Comparison of ENCODE assay signal across 8 cellular contexts in genomic region chr6:116278478-116278822, GRCh38. TPM values are rescaled to one million over a fixed set of nuclear protein-coding genes. Genes with fewer than 3 reads are reported as not detected.
DNase-seq lines count a peak whose midpoint lies in the region; ATAC-seq and TF ChIP-seq lines count a peak whose summit lies in the region.

No MANE protein-coding gene starts in this region.

- no peaks in the 10 kb centered on the region; the same call in 1 of the 2 replicates for H3K4me1 ChIP-seq in BE2C

- ATAC-seq in natural killer cell = no peak

- H3K9me3 Mint-ChIP-seq in natural killer cell = no peaks in the 10 kb centered on the region

- DNase-seq in BE2C (no peak), LNCaP clone FGC (ENCODE audit: low read depth) (no peak), natural killer cell (no peak), ACHN (no peak), globus pallidus (ENCODE audit: low spot score) (no peak), GOT3 (lab: John Stamatoyannopoulos, UW) (no peak), NOMO-1 treated with dmso at 0.1 percent for 144 hours (lab: John Stamatoyannopoulos, UW; ENCODE audit: unreplicated experiment) (no peak)

- peaks cover 56 to 57% of the 10 kb centered on the region in 2 donors for H3K4me1 Mint-ChIP-seq in natural killer cell

- H3K27ac ChIP-seq in cingulate gyrus (ENCODE audit: low read depth, low read length) = peak overlapping the region; percentile 98

- TF ChIP-seq CTCF in BE2C (IDR thresholded peaks at IDR 0.05; ENCODE audit: low read depth, low read length) = no peak
- no peak for TF ChIP-seq CTCF in LNCaP clone FGC (IDR thresholded peaks at IDR 0.05; ENCODE audit: control insufficient read depth, extremely low read depth, insufficient read depth)
- no peak for TF ChIP-seq CTCF in natural killer cell (IDR thresholded peaks at IDR 0.05)

- no peaks in the 10 kb centered on the region for H3K36me3 Mint-ChIP-seq in natural killer cell

- peak overlapping the region; percentile 96 for H3K4me3 Mint-ChIP-seq in natural killer cell

- intact Hi-C loops in natural killer cell (cut with micrococcal nuclease) = loop anchor here (2.0 to 5.0 kb wide), 2 partner anchors 61 to 292 kb away; partner anchors contain the start of gene RWDD1

- H3K4me3 ChIP-seq in BE2C (ENCODE audit: low read depth, low read length) (peak overlapping the region; percentile 96), LNCaP clone FGC (ENCODE audit: low read depth, low read length) (peak overlapping the region; percentile 91)

- 0 out of 2 replicates have a peak, but pooled peaks cover 3% of the 10 kb centered on the region for H3K27me3 ChIP-seq in BE2C

- in situ Hi-C loops in ACHN (cut with HindIII; ENCODE audit: low pct_ligation_motif_present, low pct_unique_long_range_greater_than_20kb, low sequenced_read_pairs) = loop anchor here (25.0 kb wide), 1 partner anchor 259 kb away; the partner anchor contains the start of gene TRAPPC3L

- H3K9me3 ChIP-seq in BE2C = no peaks in the 10 kb centered on the region

- no peaks in the 10 kb centered on the region for H3K27me3 Mint-ChIP-seq in natural killer cell (ENCODE audit: low read depth in 2 of 2)

- peaks cover 19% of the 10 kb centered on the region for H3K36me3 ChIP-seq in BE2C

- H3K27ac Mint-ChIP-seq in natural killer cell = peak overlapping the region; percentile 98 to 100

RNA-seq across cellular contexts. Expression of gene TSPYL1, which starts 1.3 kb away (rescaled TPM):
- 24.8 TPM for polyA plus RNA-seq in BE2C (2012; ENCODE audit: insufficient read depth, insufficient read length, low read depth)
- 100 to 1,000 TPM; 134 to 143 (median 142) TPM for total RNA-seq in natural killer cell

RNA-seq across cellular contexts. Expression of gene TSPYL4, which starts 24.6 kb away (rescaled TPM):
- 62.5 TPM for polyA plus RNA-seq in BE2C (2012; ENCODE audit: insufficient read depth, insufficient read length, low read depth)
- 10 to 100 TPM; 21.5 to 36.8 (median 26.5) TPM for total RNA-seq in natural killer cell
